Comparison of ENCODE assay signal across 8 cellular contexts in genomic region chr2:42169100-42169868, GRCh38. TPM values are rescaled to one million over a fixed set of nuclear protein-coding genes. Genes with fewer than 3 reads are reported as not detected.
DNase-seq lines count a peak whose midpoint lies in the region; TF ChIP-seq lines count a peak whose summit lies in the region.

Gene EML4 (plus strand): TSS chr2:42169353. CDS start chr2:42169612, 259 bp downstream.

- POLR2A ChIA-PET in SK-N-SH (lab: Yijun Ruan, JAX), result interaction anchor here (0.6 to 1.2 kb wide), 3 partner anchors 13 to 36 kb away, joined by 3 to 7 read pairs (median 3); no protein-coding TSS in a partner anchor

- peak; percentile 89 for DNase-seq in GM06990 (ENCODE audit: extremely low read depth, insufficient read length)
- DNase-seq in HFF-Myc (ENCODE audit: extremely low read depth, low read depth), result peak; percentile 61
- peak; percentile 91 for DNase-seq in NAMALWA (ENCODE audit: low spot score)
- DNase-seq in SK-N-SH, result peak; percentile 98
- peak; percentile 85 for DNase-seq in activated naive CD4-positive, alpha-beta T cell treated with anti-CD3 and anti-CD28 coated beads, Interleukin-2, amount 50 U/mL, for 16 hours
- DNase-seq in glomerular endothelial cell (ENCODE audit: extremely low read depth, low read depth, low spot score), result peak; percentile 12
- peak; percentile 92 for DNase-seq in occipital lobe (lab: John Stamatoyannopoulos, UW)

- CTCF ChIA-PET in SK-N-SH (lab: Yijun Ruan, JAX), result interaction anchor here (0.5 to 4.7 kb wide), 7 partner anchors 32 to 300 kb away, joined by 3 to 32 read pairs (median 4); no protein-coding TSS in a partner anchor

- H4K20me1 ChIP-seq in SK-N-SH (ENCODE audit: insufficient read depth), result peaks cover 20% of the 10 kb centered on the region

- H3F3A ChIP-seq in SK-N-SH (replicated peaks; ENCODE audit: insufficient read depth), result no peaks in the 10 kb centered on the region

- 4% methylated on average over 37 of the region's 87 CpGs for WGBS in SK-N-SH (ENCODE audit: low lambda C conversion rate)

- H3K36me3 ChIP-seq in GM06990 (ENCODE audit: control insufficient read depth, insufficient read depth, low read length) (no peaks in the 10 kb centered on the region), SK-N-SH (replicated peaks in 1 of 2; ENCODE audit: control insufficient read depth in 1 of 2, insufficient read depth in 2 of 2, low read length in 1 of 2) (no peaks in the 10 kb centered on the region)

- no peaks in the 10 kb centered on the region for H3K9me3 ChIP-seq in SK-N-SH

- no peaks in the 10 kb centered on the region for H3K9me2 ChIP-seq in SK-N-SH

- peak within 1 kb of the TSS; percentile 76 for H3K9ac ChIP-seq in SK-N-SH

- H3K4me1 ChIP-seq in SK-N-SH (ENCODE audit: control insufficient read depth in 1 of 2, insufficient read depth in 2 of 2, low read depth in 1 of 2, low read length in 1 of 2), result peaks cover 16 to 24% of the 10 kb centered on the region in 2 experiments; a peak in 3 of 4 replicates

- TF ChIP-seq RAD21 in SK-N-SH (IDR thresholded peaks at IDR 0.05; ENCODE audit: low read length), result 0 out of 2 replicates have a peak, but pooled peaks have one; percentile 8

- peak within 1 kb of the TSS; percentile 96 for H3K4me3 ChIP-seq in GM06990 (replicated peaks; ENCODE audit: low read depth, low read length)
- peak within 1 kb of the TSS; percentile 86 for H3K4me3 ChIP-seq in HFF-Myc (replicated peaks; ENCODE audit: low read depth, low read length)
- peak within 1 kb of the TSS; percentile 81 to 100 for H3K4me3 ChIP-seq in SK-N-SH (ENCODE audit: low read depth in 2 of 2, low read length in 1 of 2)

- H3K27ac ChIP-seq in SK-N-SH (ENCODE audit: low read depth in 2 of 2, low read length in 1 of 2), result peak within 1 kb of the TSS; percentile 72 to 92
- H3K27ac ChIP-seq in temporal lobe (ENCODE audit: low read depth, low read length), result peak within 1 kb of the TSS; percentile 11

- H3K79me2 ChIP-seq in SK-N-SH (ENCODE audit: insufficient read depth), result peaks cover 48% of the 10 kb centered on the region

- H2AFZ ChIP-seq in SK-N-SH (ENCODE audit: low read depth), result peak within 1 kb of the TSS; percentile 84

- H3K27me3 ChIP-seq in GM06990 (replicated peaks; ENCODE audit: control insufficient read depth, insufficient read depth, low read length) (no peaks in the 10 kb centered on the region), SK-N-SH (ENCODE audit: insufficient read depth) (no peaks in the 10 kb centered on the region)

- no peak for TF ChIP-seq EP300 in SK-N-SH (IDR thresholded peaks at IDR 0.05; ENCODE audit: borderline replicate concordance in 1 of 2, low read depth in 1 of 2, low read length in 1 of 2)

- peak within 1 kb of the TSS; percentile 87 for H3K4me2 ChIP-seq in SK-N-SH

- no peak for TF ChIP-seq CTCF in GM06990 (IDR thresholded peaks at IDR 0.05; ENCODE audit: insufficient read depth, low read length, poor library complexity, severe bottlenecking)
- TF ChIP-seq CTCF in HFF-Myc (IDR thresholded peaks at IDR 0.05; ENCODE audit: low read depth, low read length, missing control alignments), result no peak
- TF ChIP-seq CTCF in SK-N-SH (IDR thresholded peaks at IDR 0.05), result no peak

TF ChIP-seq in SK-N-SH, 30 proteins besides CTCF, POLR2A, EP300 and RAD21:
- TF ChIP-seq USF1 (IDR thresholded peaks at IDR 0.05; ENCODE audit: borderline replicate concordance, low read depth), result peak; percentile 91
- TF ChIP-seq SIN3A (IDR thresholded peaks at IDR 0.05; ENCODE audit: borderline replicate concordance, low read depth, low read length), result peak; percentile 75; the same call in 1 of the 2 replicates
- no peak for TF ChIP-seq GABPA (IDR thresholded peaks at IDR 0.05; ENCODE audit: low read depth)
- TF ChIP-seq CHD2 (IDR thresholded peaks at IDR 0.05; ENCODE audit: low read length, partially characterized antibody), result peak; percentile 52
- TF ChIP-seq EZH2phosphoT487 (IDR thresholded peaks at IDR 0.05; ENCODE audit: borderline replicate concordance, low read depth), result no peak
- peak; percentile 82 for TF ChIP-seq NRF1 (IDR thresholded peaks at IDR 0.05; ENCODE audit: low read depth, low read length)
- TF ChIP-seq FOXJ3 (CRISPR knock-in tag; IDR thresholded peaks at IDR 0.05), result 0 out of 2 replicates have a peak, but pooled peaks have one; percentile 11
- TF ChIP-seq PBX3 (IDR thresholded peaks at IDR 0.05), result no peak
- TF ChIP-seq POLR2AphosphoS5 (IDR thresholded peaks at IDR 0.05; ENCODE audit: low read depth, low read length), result peak; percentile 85
- TF ChIP-seq TAF1 (IDR thresholded peaks at IDR 0.05; ENCODE audit: borderline replicate concordance, low read depth, low read length), result 0 out of 2 replicates have a peak, but pooled peaks have one; percentile 34
- peak; percentile 76 for TF ChIP-seq YY1 (IDR thresholded peaks at IDR 0.05; ENCODE audit: low read depth)
- TF ChIP-seq SMC3 (IDR thresholded peaks at IDR 0.05; ENCODE audit: low read depth, low read length), result peak; percentile 5; the same call in 1 of the 2 replicates
- peak; percentile 96 for TF ChIP-seq MAX (IDR thresholded peaks at IDR 0.05; ENCODE audit: low read depth)
- TF ChIP-seq MXI1 (IDR thresholded peaks at IDR 0.05; ENCODE audit: low read depth, low read length), result peak; percentile 85
- peak; percentile 81 for TF ChIP-seq USF2 (IDR thresholded peaks at IDR 0.05; ENCODE audit: borderline replicate concordance, low read depth, low read length)

RNA-seq across cellular contexts. Expression of gene EML4, which starts in this region (rescaled TPM):
- 35.0 and 45.8 TPM in 2 replicates for polyA plus RNA-seq in SK-N-SH (2012; rRNA removed)
- 45.2 and 45.3 TPM in 2 replicates for polyA plus RNA-seq in SK-N-SH (2012; cell fraction: cytosol; rRNA removed)
- polyA plus RNA-seq in SK-N-SH (2012; cell fraction: nucleus; rRNA removed), result 61.1 and 88.5 TPM in 2 replicates
- total RNA-seq in glomerular endothelial cell, result 20.4 and 30.3 TPM in 2 replicates
- 41.6 TPM for total RNA-seq in occipital lobe
- 28.0 TPM for total RNA-seq in temporal lobe

Comparison
In these comparisons a context has a peak if more than half of its experiments do, and no peak if none do; other contexts are left out.
1. Peak in every context shown above with its lines: DNase-seq, H3K4me3 ChIP-seq and H3K27ac ChIP-seq.
2. DNase-seq: peak in every context shown above with its lines; median percentile 98 in SK-N-SH; 92 in occipital lobe; 91 in NAMALWA; 89 in GM06990; 85 in activated naive CD4-positive, alpha-beta T cell treated with anti-CD3 and anti-CD28 coated beads, Interleukin-2, amount 50 U/mL, for 16 hours; 61 in HFF-Myc; 12 in glomerular endothelial cell.